10 cellular contexts compared by ENCODE assay signal in genomic region chr6:156280131-156280530, GRCh38.
DNase-seq lines count a peak whose midpoint lies in the region; ATAC-seq and TF ChIP-seq lines count a peak whose summit lies in the region.
"Had no signal": no experiment of that assay in that cellular context is flagged by ENCODE, and none has a peak within 500 bp of the region (broad histone marks: within the 10 kb centered on the region; RNA-seq: fewer than 3 reads in every experiment).

No MANE protein-coding gene starts in this region.

- H3K9me3 ChIP-seq in BE2C: no peaks in the 10 kb centered on the region
- H3K9me3 ChIP-seq: vagina had no signal

- peaks cover 5% of the 10 kb centered on the region for H3K9me3 Mint-ChIP-seq in type B pancreatic cell
- peaks cover 6% of the 10 kb centered on the region for H3K9me3 Mint-ChIP-seq in activated naive CD4-positive, alpha-beta T cell treated with anti-CD3 and anti-CD28 coated beads for 36 hours

- no peaks in the 10 kb centered on the region for H3K36me3 Mint-ChIP-seq in type B pancreatic cell
- peaks cover 6% of the 10 kb centered on the region for H3K36me3 Mint-ChIP-seq in activated naive CD4-positive, alpha-beta T cell treated with anti-CD3 and anti-CD28 coated beads for 36 hours (ENCODE audit: low read depth)

- peak; percentile 56 for ATAC-seq in GM19351 (IDR thresholded peaks at IDR 0.05; ENCODE audit: unreplicated experiment)
- ATAC-seq in HG03469 (IDR thresholded peaks at IDR 0.05; ENCODE audit: unreplicated experiment): peak; percentile 39

- no peaks in the 10 kb centered on the region for H3K27me3 Mint-ChIP-seq in type B pancreatic cell
- H3K27me3 Mint-ChIP-seq in activated naive CD4-positive, alpha-beta T cell treated with anti-CD3 and anti-CD28 coated beads for 36 hours (ENCODE audit: low read depth): peaks cover 1% of the 10 kb centered on the region
- H3K27me3 Mint-ChIP-seq: activated CD4-positive, alpha-beta T cell treated with anti-CD3 and anti-CD28 coated beads, Interleukin-2, amount 10 ng/mL, durations not matched to agents 24 days and 14 days had no signal

- TF ChIP-seq CTCF in BE2C (IDR thresholded peaks at IDR 0.05; ENCODE audit: low read depth, low read length) (no peak), type B pancreatic cell (conservative IDR thresholded peaks at IDR 0.05) (no peak)

- DNase-seq in BE2C (peak; percentile 86), NCI-H69 (lab: John Stamatoyannopoulos, UW) (peak; percentile 98), type B pancreatic cell (ENCODE audit: extremely low spot score, unreplicated experiment) (no peak), mesenteric fat pad (ENCODE audit: low spot score) (no peak), superior temporal gyrus (ENCODE audit: extremely low spot score) (no peak)
- DNase-seq in activated naive CD4-positive, alpha-beta T cell treated with anti-CD3 and anti-CD28 coated beads for 36 hours: no peak
- DNase-seq: activated CD4-positive, alpha-beta T cell treated with anti-CD3 and anti-CD28 coated beads, Interleukin-2, amount 10 ng/mL, durations not matched to agents 24 days and 14 days had no signal

- no peak overlapping the region for H3K27ac Mint-ChIP-seq in type B pancreatic cell
- H3K27ac Mint-ChIP-seq in activated naive CD4-positive, alpha-beta T cell treated with anti-CD3 and anti-CD28 coated beads for 36 hours: no peak overlapping the region
- H3K27ac Mint-ChIP-seq: activated CD4-positive, alpha-beta T cell treated with anti-CD3 and anti-CD28 coated beads, Interleukin-2, amount 10 ng/mL, durations not matched to agents 24 days and 14 days had no signal

- peaks cover 22% of the 10 kb centered on the region for H3K4me1 Mint-ChIP-seq in type B pancreatic cell (ENCODE audit: unreplicated experiment)
- H3K4me1 Mint-ChIP-seq in activated naive CD4-positive, alpha-beta T cell treated with anti-CD3 and anti-CD28 coated beads for 36 hours (ENCODE audit: low read depth): peaks cover 6% of the 10 kb centered on the region
- H3K4me1 Mint-ChIP-seq: activated CD4-positive, alpha-beta T cell treated with anti-CD3 and anti-CD28 coated beads, Interleukin-2, amount 10 ng/mL, durations not matched to agents 24 days and 14 days had no signal

- H3K4me3 Mint-ChIP-seq in type B pancreatic cell: no peak overlapping the region
- H3K4me3 Mint-ChIP-seq in activated naive CD4-positive, alpha-beta T cell treated with anti-CD3 and anti-CD28 coated beads for 36 hours: no peak overlapping the region
- H3K4me3 Mint-ChIP-seq: activated CD4-positive, alpha-beta T cell treated with anti-CD3 and anti-CD28 coated beads, Interleukin-2, amount 10 ng/mL, durations not matched to agents 24 days and 14 days had no signal

- intact Hi-C loops in activated naive CD4-positive, alpha-beta T cell treated with anti-CD3 and anti-CD28 coated beads for 36 hours (cut with micrococcal nuclease): no loop called here

- CTCF ChIA-PET in activated naive CD4-positive, alpha-beta T cell treated with anti-CD3 and anti-CD28 coated beads for 36 hours (lab: Charles Lee): no interaction called here

- peaks cover 23% of the 10 kb centered on the region for H3K4me1 ChIP-seq in BE2C
- H3K4me1 ChIP-seq: vagina had no signal

- no peaks in the 10 kb centered on the region for H3K27me3 ChIP-seq in BE2C
- H3K27me3 ChIP-seq: vagina had no signal

- peak overlapping the region; percentile 21 for H3K4me3 ChIP-seq in BE2C (ENCODE audit: low read depth, low read length)
- H3K4me3 ChIP-seq: vagina had no signal

- no peaks in the 10 kb centered on the region for H3K36me3 ChIP-seq in BE2C
- H3K36me3 ChIP-seq: vagina had no signal

Comparison
In these comparisons a context has a peak if more than half of its experiments do, and no peak if none do; other contexts are left out.
1. DNase-seq: peak in BE2C (single experiment) and NCI-H69 (single experiment); none in type B pancreatic cell (single experiment), mesenteric fat pad (single experiment), superior temporal gyrus (single experiment) and activated naive CD4-positive, alpha-beta T cell treated with anti-CD3 and anti-CD28 coated beads for 36 hours (single experiment).